ENCODE assay signal across 18 cellular contexts in genomic region chr12:116377194-116377735, GRCh38.
"Had no signal": no experiment of that assay in that cellular context is flagged by ENCODE, and none has a peak within 500 bp of the region (broad histone marks: within the 10 kb centered on the region; RNA-seq: fewer than 3 reads in every experiment).

No MANE protein-coding gene starts in this region.

- H3K36me3 ChIP-seq: colonic mucosa, gastrocnemius medialis, left lung, prostate gland, right atrium auricular region, tibial artery had no signal

- H3K4me1 Mint-ChIP-seq: activated B cell treated with CpG ODN at 0.5 μM for 24 hours; activated naive CD4-positive, alpha-beta T cell treated with anti-CD3 and anti-CD28 coated beads, Interleukin-2, amount 10 ng/mL, durations not matched to agents 7 days and 5 days had no signal

- H3K27ac Mint-ChIP-seq: activated B cell treated with CpG ODN at 0.5 μM for 24 hours; activated CD8-positive, alpha-beta T cell treated with anti-CD3 and anti-CD28 coated beads, Interleukin-2, amount 10 ng/mL, durations not matched to agents 7 days and 5 days; activated naive CD4-positive, alpha-beta T cell treated with anti-CD3 and anti-CD28 coated beads, Interleukin-2, amount 10 ng/mL, durations not matched to agents 7 days and 5 days; activated naive CD8-positive, alpha-beta T cell treated with anti-CD3 and anti-CD28 coated beads, Interleukin-2, amount 50 U/mL, for 24 hours had no signal

- ATAC-seq: activated CD8-positive, alpha-beta T cell treated with anti-CD3 and anti-CD28 coated beads, Interleukin-2, amount 10 ng/mL, durations not matched to agents 7 days and 5 days; gastrocnemius medialis; left lung had no signal

- H3K4me3 Mint-ChIP-seq: activated B cell treated with CpG ODN at 0.5 μM for 24 hours; activated CD8-positive, alpha-beta T cell treated with anti-CD3 and anti-CD28 coated beads, Interleukin-2, amount 10 ng/mL, durations not matched to agents 7 days and 5 days; activated naive CD4-positive, alpha-beta T cell treated with anti-CD3 and anti-CD28 coated beads, Interleukin-2, amount 10 ng/mL, durations not matched to agents 7 days and 5 days; activated naive CD8-positive, alpha-beta T cell treated with anti-CD3 and anti-CD28 coated beads, Interleukin-2, amount 50 U/mL, for 24 hours; activated T-cell treated with anti-CD3 and anti-CD28 coated beads, Interleukin-2, amount 50 U/mL, for 4 hours; central memory CD8-positive, alpha-beta T cell had no signal

- H3K36me3 Mint-ChIP-seq: activated naive CD4-positive, alpha-beta T cell treated with anti-CD3 and anti-CD28 coated beads, Interleukin-2, amount 10 ng/mL, durations not matched to agents 7 days and 5 days had no signal

- H3K4me3 ChIP-seq: colonic mucosa, gastrocnemius medialis, left lung, prostate gland, right atrium auricular region, tibial artery had no signal

- H3K27ac ChIP-seq: colonic mucosa, gastrocnemius medialis, left lung, prostate gland, right atrium auricular region, tibial artery had no signal

- H3K9me3 ChIP-seq: colonic mucosa, gastrocnemius medialis, left lung, prostate gland, right atrium auricular region, tibial artery had no signal

- H3K9me3 Mint-ChIP-seq: activated B cell treated with CpG ODN at 0.5 μM for 24 hours had no signal

- DNase-seq: activated B cell treated with CpG ODN at 0.5 μM for 24 hours; activated CD8-positive, alpha-beta T cell treated with anti-CD3 and anti-CD28 coated beads, Interleukin-2, amount 10 ng/mL, durations not matched to agents 7 days and 5 days; activated effector memory CD4-positive, alpha-beta T cell treated with Interleukin-2 at 50 U/mL for 16 hours; activated naive CD4-positive, alpha-beta T cell treated with anti-CD3 and anti-CD28 coated beads, Interleukin-2, amount 10 ng/mL, durations not matched to agents 7 days and 5 days; activated naive CD8-positive, alpha-beta T cell treated with anti-CD3 and anti-CD28 coated beads, Interleukin-2, amount 50 U/mL, for 24 hours; activated T-cell treated with anti-CD3 and anti-CD28 coated beads, Interleukin-2, amount 50 U/mL, for 4 hours; colonic mucosa; erythroblast; gastrocnemius medialis; head of caudate nucleus; left lung; midbrain; stimulated activated naive CD8-positive, alpha-beta T cell treated with anti-CD3 and anti-CD28 coated beads, Interleukin-15, Interleukin-2, amounts not matched to agents 100 U/mL and 50 U/mL, for 24 hours; substantia nigra had no signal

- H3K27me3 Mint-ChIP-seq: activated B cell treated with CpG ODN at 0.5 μM for 24 hours had no signal

- H3K4me1 ChIP-seq: colonic mucosa, gastrocnemius medialis, prostate gland had no signal

- H3K27me3 ChIP-seq: colonic mucosa, gastrocnemius medialis, left lung, right atrium auricular region, tibial artery had no signal
